Comparison of ENCODE assay signal across 13 cellular contexts in genomic region chr3:146308682-146309081, GRCh38. TPM values are rescaled to one million over a fixed set of nuclear protein-coding genes. Genes with fewer than 3 reads are reported as not detected.
DNase-seq lines count a peak whose midpoint lies in the region; ATAC-seq, FAIRE-seq and TF ChIP-seq lines count a peak whose summit lies in the region.
"Had no signal": no experiment of that assay in that cellular context is flagged by ENCODE, and none has a peak within 500 bp of the region (broad histone marks: within the 10 kb centered on the region; RNA-seq: fewer than 3 reads in every experiment).

No MANE protein-coding gene starts in this region.

- peak overlapping the region; percentile 92 for H3K27ac Mint-ChIP-seq in HFFc6
- H3K27ac Mint-ChIP-seq in natural killer cell treated with Interleukin-12 subunit alpha and Interleukin-12 subunit beta and Interleukin-15 and Interleukin-18, amount 100 ng/mL, for 72 hours = no peak overlapping the region
- H3K27ac Mint-ChIP-seq: activated CD4-positive, alpha-beta memory T cell treated with anti-CD3 and anti-CD28 coated beads for 36 hours had no signal

- TF ChIP-seq EP300 in tibial nerve (IDR thresholded peaks at IDR 0.05) = peak; percentile 32 to 71

- H3K4me3 Mint-ChIP-seq in HFFc6 = peak overlapping the region; percentile 70
- no peak overlapping the region for H3K4me3 Mint-ChIP-seq in natural killer cell treated with Interleukin-12 subunit alpha and Interleukin-12 subunit beta and Interleukin-15 and Interleukin-18, amount 100 ng/mL, for 72 hours
- H3K4me3 Mint-ChIP-seq: activated CD4-positive, alpha-beta memory T cell treated with anti-CD3 and anti-CD28 coated beads for 36 hours; neural crest cell had no signal

- intact Hi-C loops in kidney (cut with DNase I) (no loop called here), tibial artery (cut with DNase I; ENCODE audit: low total_unique reads) (no loop called here)

- peaks cover 44% of the 10 kb centered on the region for H3K36me3 Mint-ChIP-seq in HFFc6 (ENCODE audit: low read depth)
- H3K36me3 Mint-ChIP-seq in natural killer cell treated with Interleukin-12 subunit alpha and Interleukin-12 subunit beta and Interleukin-15 and Interleukin-18, amount 100 ng/mL, for 72 hours = no peaks in the 10 kb centered on the region
- H3K36me3 Mint-ChIP-seq: activated CD4-positive, alpha-beta memory T cell treated with anti-CD3 and anti-CD28 coated beads for 36 hours had no signal

- TF ChIP-seq CTCF in HFFc6 (IDR thresholded peaks at IDR 0.05) = no peak
- no peak for TF ChIP-seq CTCF in cardiac fibroblast (IDR thresholded peaks at IDR 0.05; ENCODE audit: low read depth, low read length)
- no peak for TF ChIP-seq CTCF in kidney (IDR thresholded peaks at IDR 0.05; ENCODE audit: borderline replicate concordance, extremely low read depth, insufficient read depth)
- TF ChIP-seq CTCF in tibial nerve (IDR thresholded peaks at IDR 0.05) = no peak
- TF ChIP-seq CTCF in tibial artery (IDR thresholded peaks at IDR 0.05) = no peak

- H3K36me3 ChIP-seq in kidney (ENCODE audit: control insufficient read depth in 1 of 2, insufficient read depth in 2 of 2, low read length in 2 of 2) (no peaks in the 10 kb centered on the region), tibial nerve (no peaks in the 10 kb centered on the region), tibial artery (no peaks in the 10 kb centered on the region)

- DNase-seq in HFFc6 (peak; percentile 56), cardiac fibroblast (ENCODE audit: low read depth in 2 of 2) (peak; percentile 82 to 95), kidney (no peak), tibial nerve (ENCODE audit: low spot score in 2 of 2) (peak in 1 of 2 donors; percentile 48), tibial artery (no peak)
- no peak for DNase-seq in natural killer cell treated with Interleukin-12 subunit alpha and Interleukin-12 subunit beta and Interleukin-15 and Interleukin-18, amount 100 ng/mL, for 72 hours (ENCODE audit: low spot score)
- DNase-seq: activated CD4-positive, alpha-beta memory T cell treated with anti-CD3 and anti-CD28 coated beads for 36 hours; amygdala; head of caudate nucleus; NCI-H2171; SHP77 treated with DMSO at 0.1 percent for 48 hours had no signal

- peaks cover 13% of the 10 kb centered on the region for H3K9me3 Mint-ChIP-seq in HFFc6
- peaks cover 3% of the 10 kb centered on the region for H3K9me3 Mint-ChIP-seq in natural killer cell treated with Interleukin-12 subunit alpha and Interleukin-12 subunit beta and Interleukin-15 and Interleukin-18, amount 100 ng/mL, for 72 hours

- H3K4me3 ChIP-seq in cardiac fibroblast (replicated peaks in 1 of 2; ENCODE audit: low read depth in 2 of 2, low read length in 2 of 2) (no peak overlapping the region), kidney (ENCODE audit: low read length in 2 of 2) (no peak overlapping the region), tibial nerve (no peak overlapping the region), tibial artery (no peak overlapping the region)

- H3K4me1 ChIP-seq in kidney (ENCODE audit: control insufficient read depth in 1 of 2, insufficient read depth in 1 of 2, low read depth in 1 of 2, low read length in 2 of 2) (no peaks in the 10 kb centered on the region), tibial nerve (peaks cover 0 to 43% (median 14%) of the 10 kb centered on the region in 4 donors), tibial artery (peaks cover 0 to 22% (median 2%) of the 10 kb centered on the region in 4 donors)

- no peak for ATAC-seq in natural killer cell treated with Interleukin-12 subunit alpha and Interleukin-12 subunit beta and Interleukin-15 and Interleukin-18, amount 100 ng/mL, for 72 hours
- no peak for ATAC-seq in HG03342 (IDR thresholded peaks at IDR 0.05; ENCODE audit: unreplicated experiment)

- H3K27me3 ChIP-seq in tibial nerve = no peaks in the 10 kb centered on the region
- no peaks in the 10 kb centered on the region for H3K27me3 ChIP-seq in tibial artery

- H3K9me3 ChIP-seq in kidney (ENCODE audit: control insufficient read depth in 1 of 2, low read length in 2 of 2) (no peaks in the 10 kb centered on the region), tibial nerve (peaks cover 0 to 4% (median 0%) of the 10 kb centered on the region in 4 donors), tibial artery (no peaks in the 10 kb centered on the region)

- no peaks in the 10 kb centered on the region; the same call in 1 of the 2 replicates for H3K27me3 Mint-ChIP-seq in HFFc6 (ENCODE audit: insufficient read depth)
- H3K27me3 Mint-ChIP-seq in natural killer cell treated with Interleukin-12 subunit alpha and Interleukin-12 subunit beta and Interleukin-15 and Interleukin-18, amount 100 ng/mL, for 72 hours = no peaks in the 10 kb centered on the region

- peak; percentile 74 for FAIRE-seq in kidney (lab: Jason Lieb, UNC)

- 31 to 37% methylated on average over 3 of the region's 3 CpGs for WGBS in tibial nerve, 2 donors

- no peak overlapping the region for H3K9ac ChIP-seq in kidney (ENCODE audit: low read length in 2 of 2)

- peak overlapping the region in 1 of 2 donors; percentile 56 for H3K27ac ChIP-seq in kidney (ENCODE audit: low read depth in 2 of 2, low read length in 2 of 2)
- peak overlapping the region in 2 of 4 donors; percentile 74 to 81 for H3K27ac ChIP-seq in tibial nerve
- H3K27ac ChIP-seq in tibial artery = peak overlapping the region in 1 of 2 donors; percentile 5

- TF ChIP-seq POLR2A in tibial nerve (IDR thresholded peaks at IDR 0.05) = no peak

- H3K4me1 Mint-ChIP-seq in HFFc6 (ENCODE audit: low read depth) = peaks cover 60% of the 10 kb centered on the region
- no peaks in the 10 kb centered on the region for H3K4me1 Mint-ChIP-seq in natural killer cell treated with Interleukin-12 subunit alpha and Interleukin-12 subunit beta and Interleukin-15 and Interleukin-18, amount 100 ng/mL, for 72 hours (ENCODE audit: low read depth in 2 of 2)
- H3K4me1 Mint-ChIP-seq: neural crest cell had no signal

RNA-seq across cellular contexts. Expression of gene PLSCR4, which starts 57.8 kb away (rescaled TPM):
- 10 to 100 TPM in 3 of 6 experiments, 1 to 10 TPM in 3; 6.7 to 11.9 (median 9.8) TPM for total RNA-seq in HFFc6 (2021; fragmentation: NEBNext Ultra II Directional; extraction: Animal tissue kit (Norgen Biotek cat#: 25700))
- total RNA-seq in kidney = 33.0 TPM
- 11.9 TPM for polyA plus RNA-seq in kidney (ENCODE audit: insufficient read depth, low read depth, low replicate concordance)
- 100 to 1,000 TPM in 3 of 4 donors, 10 to 100 TPM in 1; 85.8 to 217 (median 128) TPM for total RNA-seq in tibial nerve
- not detected for total RNA-seq in natural killer cell treated with Interleukin-12 subunit alpha and Interleukin-12 subunit beta and Interleukin-15 and Interleukin-18, amount 100 ng/mL, for 72 hours
- total RNA-seq: activated CD4-positive, alpha-beta memory T cell treated with anti-CD3 and anti-CD28 coated beads for 36 hours had no signal

Comparison
In these comparisons a context has a peak if more than half of its experiments do, and no peak if none do; other contexts are left out.
1. DNase-seq: peak in HFFc6 (single experiment) and cardiac fibroblast (2 of 2); none in kidney (single experiment), tibial artery (0 of 2) and natural killer cell treated with Interleukin-12 subunit alpha and Interleukin-12 subunit beta and Interleukin-15 and Interleukin-18, amount 100 ng/mL, for 72 hours (single experiment).
2. RNA of gene PLSCR4, which starts 57.8 kb away (total RNA-seq): 85.8 to 217 TPM in tibial nerve, 33.0 TPM in kidney (single experiment) and 6.7 to 11.9 TPM in HFFc6; not detected in natural killer cell treated with Interleukin-12 subunit alpha and Interleukin-12 subunit beta and Interleukin-15 and Interleukin-18, amount 100 ng/mL, for 72 hours; every median in the first group is over 4 times any median in the second.